Comparison of ENCODE assay signal across 25 cellular contexts in genomic region chr10:98569878-98570277, GRCh38.
"Had no signal": no experiment of that assay in that cellular context is flagged by ENCODE, and none has a peak within 500 bp of the region (broad histone marks: within the 10 kb centered on the region; RNA-seq: fewer than 3 reads in every experiment).

No MANE protein-coding gene starts in this region.

- H2AFZ ChIP-seq: hepatocyte, parathyroid adenoma had no signal

- H3K36me3 ChIP-seq: esophagus muscularis mucosa, gastroesophageal sphincter, heart left ventricle, left lung, neutrophil, right atrium auricular region, spleen, tibial artery, upper lobe of left lung had no signal

- H3K9me3 ChIP-seq: esophagus muscularis mucosa, gastroesophageal sphincter, heart left ventricle, left lung, neutrophil, right atrium auricular region, spleen, testis, tibial artery, upper lobe of left lung had no signal

- ATAC-seq: foreskin keratinocyte; gastroesophageal sphincter; heart left ventricle; left lung; naive thymus-derived CD8-positive, alpha-beta T cell; stimulated activated memory B cell treated with anti-CD40 and anti-IgM and Interleukin-4, amounts not matched to agents 10 μg/mL and 1 μg/mL and 100 μg/mL, for 72 hours; stimulated activated naive CD8-positive, alpha-beta T cell treated with anti-CD3 and anti-CD28 coated beads, Interleukin-15, Interleukin-2, amounts not matched to agents 100 U/mL and 50 U/mL, for 24 hours had no signal

- DNase-seq: dermis blood vessel endothelial cell; effector memory CD4-positive, alpha-beta T cell; foreskin keratinocyte; heart left ventricle; kidney; left lung; mesendoderm; midbrain; naive thymus-derived CD8-positive, alpha-beta T cell; spleen; stimulated activated CD4-positive, alpha-beta T cell treated with anti-CD3 and anti-CD28 coated beads, Interleukin-4, amount 100 ng/mL, for 4 hours; stimulated activated naive CD8-positive, alpha-beta T cell treated with anti-CD3 and anti-CD28 coated beads, Interleukin-15, Interleukin-2, amounts not matched to agents 100 U/mL and 50 U/mL, for 24 hours; substantia nigra; testis; tibial artery; upper lobe of left lung had no signal

- H3K4me2 ChIP-seq: hepatocyte had no signal

- H3K27me3 ChIP-seq: esophagus muscularis mucosa, foreskin keratinocyte, gastroesophageal sphincter, hepatocyte, left lung, neutrophil, right atrium auricular region, testis, tibial artery, upper lobe of left lung had no signal

- H3K9ac ChIP-seq: parathyroid adenoma had no signal

- H3K27ac ChIP-seq: coronary artery, esophagus muscularis mucosa, foreskin keratinocyte, gastroesophageal sphincter, hepatocyte, left lung, neutrophil, parathyroid adenoma, right atrium auricular region, skin epidermis, spleen, testis, tibial artery, upper lobe of left lung had no signal

- H3K4me3 ChIP-seq: coronary artery, esophagus muscularis mucosa, gastroesophageal sphincter, heart left ventricle, hepatocyte, left lung, right atrium auricular region, skin epidermis, spleen, testis, tibial artery, upper lobe of left lung had no signal

- H3K4me1 ChIP-seq: esophagus muscularis mucosa, foreskin keratinocyte, gastroesophageal sphincter, heart left ventricle, left lung, parathyroid adenoma, right atrium auricular region, spleen, testis, tibial artery, upper lobe of left lung had no signal
